12 cellular contexts compared by ENCODE assay signal in genomic region chr6:6915219-6915618, GRCh38.
A peak's percentile ranks its signal among the peaks of the same experiment; 100 is the strongest.
DNase-seq lines count a peak whose midpoint lies in the region; ATAC-seq and TF ChIP-seq lines count a peak whose summit lies in the region.
"Had no signal": no experiment of that assay in that cellular context is flagged by ENCODE, and none has a peak within 500 bp of the region (broad histone marks: within the 10 kb centered on the region; RNA-seq: fewer than 3 reads in every experiment).

No MANE protein-coding gene starts in this region.

- in situ Hi-C loops in gastrocnemius medialis (cut with MboI; ENCODE audit: low sequenced_read_pairs in 4 of 4) = loop anchor here in 3 of 4 donors (25.0 kb wide), 2 partner anchors 178 to 322 kb away; no protein-coding TSS in a partner anchor

- no peaks in the 10 kb centered on the region for H3K36me3 ChIP-seq in Peyer's patch
- no peaks in the 10 kb centered on the region for H3K36me3 ChIP-seq in gastrocnemius medialis

- ATAC-seq in foreskin keratinocyte = no peak
- ATAC-seq in gastrocnemius medialis = no peak
- no peak for ATAC-seq in HG03378 (IDR thresholded peaks at IDR 0.05; ENCODE audit: unreplicated experiment)
- no peak for ATAC-seq in HG03095 (IDR thresholded peaks at IDR 0.05; ENCODE audit: unreplicated experiment)

- TF ChIP-seq POLR2A in Peyer's patch (IDR thresholded peaks at IDR 0.05) (no peak), gastrocnemius medialis (IDR thresholded peaks at IDR 0.05) (no peak)

- TF ChIP-seq CTCF in HL-60 (IDR thresholded peaks at IDR 0.05; ENCODE audit: insufficient read depth, low read length) (no peak), Peyer's patch (IDR thresholded peaks at IDR 0.05) (no peak), foreskin keratinocyte (conservative IDR thresholded peaks at IDR 0.05) (peak; percentile 30), gastrocnemius medialis (IDR thresholded peaks at IDR 0.05 in 4 of 5, conservative IDR thresholded peaks at IDR 0.05 in 1 of 5) (no peak)

- H3K9me3 ChIP-seq in Peyer's patch (no peaks in the 10 kb centered on the region), gastrocnemius medialis (no peaks in the 10 kb centered on the region)

- H3K4me3 ChIP-seq in HL-60 (replicated peaks; ENCODE audit: insufficient read depth, low read length) (no peak overlapping the region), Peyer's patch (peak overlapping the region in 2 of 4 donors; percentile 4 to 28), gastrocnemius medialis (peak overlapping the region; percentile 28 to 50 (median 32))

- H3K27ac ChIP-seq in HL-60 (replicated peaks) (peak overlapping the region; percentile 97), Peyer's patch (peak overlapping the region; percentile 16 to 68 (median 47)), foreskin keratinocyte (peak overlapping the region; percentile 56), gastrocnemius medialis (peak overlapping the region; percentile 80 to 96 (median 89))
- H3K27ac ChIP-seq: KMS-11 had no signal

- no peaks in the 10 kb centered on the region for H3K27me3 ChIP-seq in HL-60 (ENCODE audit: insufficient read depth, poor library complexity, severe bottlenecking)
- H3K27me3 ChIP-seq in Peyer's patch = no peaks in the 10 kb centered on the region
- no peaks in the 10 kb centered on the region for H3K27me3 ChIP-seq in foreskin keratinocyte
- no peaks in the 10 kb centered on the region for H3K27me3 ChIP-seq in gastrocnemius medialis

- DNase-seq in HL-60 (ENCODE audit: low read depth in 1 of 2, low spot score in 1 of 2) (peak in 1 of 2 experiments; percentile 67), Peyer's patch (peak in 1 of 3 donors; percentile 17), foreskin keratinocyte (no peak), gastrocnemius medialis (no peak), globus pallidus (ENCODE audit: low spot score) (no peak), NCI-H1105 (lab: John Stamatoyannopoulos, UW) (no peak)
- DNase-seq: activated T-cell treated with anti-CD3 and anti-CD28 coated beads for 4 hours; effector CD8-positive, alpha-beta T cell; stimulated activated naive B cell treated with anti-CD40 and anti-IgM and Interleukin-4, amounts not matched to agents 10 μg/mL and 1 μg/mL and 100 μg/mL, for 72 hours had no signal

- intact Hi-C loops in gastrocnemius medialis (cut with DNase I; ENCODE audit: low total_unique reads) = no loop called here

- H3K4me1 ChIP-seq in Peyer's patch = peaks cover 0 to 6% (median 0%) of the 10 kb centered on the region in 4 donors
- H3K4me1 ChIP-seq in foreskin keratinocyte = peaks cover 19% of the 10 kb centered on the region
- peaks cover 40 to 61% of the 10 kb centered on the region in 2 donors for H3K4me1 ChIP-seq in gastrocnemius medialis

Comparison
In these comparisons a context has a peak if more than half of its experiments do, and no peak if none do; other contexts are left out.
1. H3K27ac ChIP-seq: peak in every context shown above with its lines; median percentile 97 in HL-60; 89 in gastrocnemius medialis; 56 in foreskin keratinocyte; 47 in Peyer's patch.